26 cellular contexts compared by ENCODE assay signal in genomic region chr7:132348341-132348740, GRCh38.
"Had no signal": no experiment of that assay in that cellular context is flagged by ENCODE, and none has a peak within 500 bp of the region (broad histone marks: within the 10 kb centered on the region; RNA-seq: fewer than 3 reads in every experiment).

No MANE protein-coding gene starts in this region.

- DNase-seq: activated B cell treated with CpG ODN at 0.5 μM for 24 hours; activated CD4-positive, alpha-beta memory T cell treated with anti-CD3 and anti-CD28 coated beads for 36 hours; activated CD4-positive, alpha-beta T cell treated with anti-CD3 and anti-CD28 coated beads for 36 hours; activated CD4-positive, alpha-beta T cell treated with anti-CD3 and anti-CD28 coated beads, Interleukin-2, amount 10 ng/mL, durations not matched to agents 24 days and 14 days; activated CD8-positive, alpha-beta memory T cell treated with anti-CD3 and anti-CD28 coated beads, Interleukin-2, amount 10 ng/mL, durations not matched to agents 7 days and 5 days; activated CD8-positive, alpha-beta memory T cell treated with anti-CD3 and anti-CD28 coated beads, Interleukin-2, amount 50 U/mL, for 4 hours; activated CD8-positive, alpha-beta T cell treated with anti-CD3 and anti-CD28 coated beads, Interleukin-2, amount 10 ng/mL, durations not matched to agents 7 days and 5 days; activated effector memory CD4-positive, alpha-beta T cell treated with anti-CD3 and anti-CD28 coated beads, Interleukin-2, amount 50 U/mL, for 16 hours; activated naive CD4-positive, alpha-beta T cell treated with anti-CD3 and anti-CD28 coated beads for 36 hours; activated naive CD8-positive, alpha-beta T cell treated with anti-CD3 and anti-CD28 coated beads for 36 hours; activated naive CD8-positive, alpha-beta T cell treated with anti-CD3 and anti-CD28 coated beads, Interleukin-2, amount 50 U/mL, for 24 hours; activated T-cell treated with anti-CD3 and anti-CD28 coated beads, Interleukin-2, amount 50 U/mL, for 1 hour; activated T-cell treated with anti-CD3 and anti-CD28 coated beads, Interleukin-2, amount 50 U/mL, for 48 hours; adrenal gland; amygdala; aorta; body of pancreas; central memory CD4-positive, alpha-beta T cell; cerebellar nuclear complex; colonic mucosa; effector CD8-positive, alpha-beta T cell; esophagus squamous epithelium; foreskin melanocyte; T-helper 2 cell had no signal

- ATAC-seq: activated CD4-positive, alpha-beta T cell treated with anti-CD3 and anti-CD28 coated beads for 36 hours; activated CD4-positive, CD25-positive, alpha-beta regulatory T cell treated with anti-CD3 and anti-CD28 coated beads, Interleukin-2, amount 50 U/mL, for 24 hours; activated CD8-positive, alpha-beta memory T cell treated with anti-CD3 and anti-CD28 coated beads, Interleukin-2, amount 10 ng/mL, durations not matched to agents 7 days and 5 days; activated CD8-positive, alpha-beta T cell treated with anti-CD3 and anti-CD28 coated beads, Interleukin-2, amount 10 ng/mL, durations not matched to agents 7 days and 5 days; activated naive CD8-positive, alpha-beta T cell treated with anti-CD3 and anti-CD28 coated beads, Interleukin-2, amount 50 U/mL, for 24 hours; body of pancreas; gastroesophageal sphincter had no signal
